In the genomic region with DNA sequence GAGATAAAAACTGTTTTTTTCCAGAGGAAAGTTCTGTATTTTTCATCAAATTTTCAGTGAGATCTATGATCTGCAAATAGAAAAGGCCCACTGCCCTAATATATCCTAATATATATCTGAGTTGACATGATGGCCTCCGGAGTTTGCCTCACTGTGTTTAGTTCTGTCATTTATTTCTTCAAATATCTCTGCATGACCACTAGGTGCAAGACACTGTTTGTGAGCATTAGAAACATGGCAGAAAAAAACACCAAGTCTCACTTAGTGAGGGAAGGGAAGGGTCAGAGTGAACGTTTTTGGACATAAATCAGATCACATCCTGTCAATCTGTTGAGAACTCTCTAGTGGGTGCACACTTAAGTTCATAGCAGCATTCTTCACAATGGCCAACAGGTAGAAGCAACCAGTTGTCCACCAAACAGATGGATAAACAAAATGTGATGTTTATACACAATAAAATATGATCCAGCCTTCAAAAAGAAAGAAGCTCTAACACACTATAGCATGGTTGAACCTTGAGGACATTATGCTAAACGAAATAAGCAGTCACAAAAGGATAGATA, we compare ENCODE assay signal across 20 cellular contexts. TPM values are rescaled to one million over a fixed set of nuclear protein-coding genes. Genes with fewer than 3 reads are reported as not detected.
DNase-seq lines count a peak whose midpoint lies in the region; ATAC-seq and TF ChIP-seq lines count a peak whose summit lies in the region.
"Had no signal": no experiment of that assay in that cellular context is flagged by ENCODE, and none has a peak within 500 bp of the region (broad histone marks: within the 10 kb centered on the region; RNA-seq: fewer than 3 reads in every experiment).

No MANE protein-coding gene starts in this region.

- H3K4me3 Mint-ChIP-seq in neural crest cell: no peak overlapping the region
- H3K4me3 Mint-ChIP-seq in activated naive CD4-positive, alpha-beta T cell treated with anti-CD3 and anti-CD28 coated beads for 36 hours: no peak overlapping the region
- H3K4me3 Mint-ChIP-seq: CD8-positive, alpha-beta memory T cell; central memory CD8-positive, alpha-beta T cell; IgD-negative memory B cell; stimulated activated memory B cell treated with anti-CD40 and anti-IgM and Interleukin-4, amounts not matched to agents 10 μg/mL and 1 μg/mL and 100 μg/mL, for 72 hours had no signal

- H3K56ac ChIP-seq in IMR-90 (ENCODE audit: extremely low read depth, insufficient read depth, low read length): no peak overlapping the region

- no peak overlapping the region for H3K27ac ChIP-seq in IMR-90 (ENCODE audit: insufficient read depth, low read length)
- H3K27ac ChIP-seq: adrenal gland, thoracic aorta had no signal

- H3K4me2 ChIP-seq in IMR-90 (ENCODE audit: low read depth, low read length): no peak overlapping the region

- no peak overlapping the region for H2BK5ac ChIP-seq in IMR-90 (ENCODE audit: low read depth, low read length, poor library complexity, severe bottlenecking)

- dilution Hi-C loops in IMR-90 (cut with HindIII; ENCODE audit: low sequenced_read_pairs, unreplicated experiment): no loop called here

- in situ Hi-C loops in IMR-90 (cut with MboI; ENCODE audit: low sequenced_read_pairs): no loop called here

- TF ChIP-seq POLR2A in IMR-90 (IDR thresholded peaks at IDR 0.05; ENCODE audit: low read depth, low read length): no peak

- TF ChIP-seq RAD21 in IMR-90 (IDR thresholded peaks at IDR 0.05; ENCODE audit: low read length): no peak

- 0 out of 2 replicates have a peak overlapping the region, but pooled peaks have one; percentile 13 for H4K91ac ChIP-seq in IMR-90 (ENCODE audit: insufficient read depth, low read depth, low read length)

- TF ChIP-seq CTCF in IMR-90 (conservative IDR thresholded peaks at IDR 0.05; ENCODE audit: low read depth, low read length) (peak; percentile 9; the same call in 1 of the 2 replicates), cardiac fibroblast (IDR thresholded peaks at IDR 0.05; ENCODE audit: low read depth, low read length) (peak; percentile 25), neural crest cell (conservative IDR thresholded peaks at IDR 0.05) (peak; percentile 22)

- peak overlapping the region; percentile 38; the same call in 1 of the 2 replicates for H3K14ac ChIP-seq in IMR-90 (replicated peaks; ENCODE audit: low read depth, low read length)

- peak overlapping the region; percentile 61; the same call in 1 of the 3 replicates for H2BK15ac ChIP-seq in IMR-90 (ENCODE audit: low read depth, low read length)

- H3K27me3 Mint-ChIP-seq in neural crest cell (ENCODE audit: low read depth): no peaks in the 10 kb centered on the region
- no peaks in the 10 kb centered on the region for H3K27me3 Mint-ChIP-seq in activated naive CD4-positive, alpha-beta T cell treated with anti-CD3 and anti-CD28 coated beads for 36 hours (ENCODE audit: low read depth)
- H3K27me3 Mint-ChIP-seq: CD8-positive, alpha-beta memory T cell; central memory CD8-positive, alpha-beta T cell; IgD-negative memory B cell; stimulated activated memory B cell treated with anti-CD40 and anti-IgM and Interleukin-4, amounts not matched to agents 10 μg/mL and 1 μg/mL and 100 μg/mL, for 72 hours had no signal

- H3K27ac Mint-ChIP-seq in neural crest cell (ENCODE audit: unreplicated experiment): no peak overlapping the region
- H3K27ac Mint-ChIP-seq in activated naive CD4-positive, alpha-beta T cell treated with anti-CD3 and anti-CD28 coated beads for 36 hours: no peak overlapping the region
- H3K27ac Mint-ChIP-seq: CD8-positive, alpha-beta memory T cell; IgD-negative memory B cell; stimulated activated memory B cell treated with anti-CD40 and anti-IgM and Interleukin-4, amounts not matched to agents 10 μg/mL and 1 μg/mL and 100 μg/mL, for 72 hours had no signal

- CTCF ChIA-PET in IMR-90 (lab: Yijun Ruan, JAX): no interaction called here
- CTCF ChIA-PET in activated naive CD4-positive, alpha-beta T cell treated with anti-CD3 and anti-CD28 coated beads for 36 hours (lab: Charles Lee): no interaction called here

- no peak overlapping the region for H4K5ac ChIP-seq in IMR-90 (ENCODE audit: low read depth, low read length)

- 83% methylated on average over 1 of the region's 3 CpGs; no CpG with 5 or more reads in 1 of the 2 experiments for WGBS in IMR-90 (ENCODE audit: extremely low coverage in 2 of 2, insufficient read length in 1 of 2), 2 experiments

- DNase-seq in ELR (ENCODE audit: low read depth) (peak; percentile 34), IMR-90 (no peak), cardiac fibroblast (ENCODE audit: low read depth in 2 of 2) (no peak), neural crest cell (ENCODE audit: low read depth, low spot score) (no peak)
- DNase-seq in stimulated activated naive CD8-positive, alpha-beta T cell treated with anti-CD3 and anti-CD28 coated beads, Interleukin-15, Interleukin-2, amounts not matched to agents 100 U/mL and 50 U/mL, for 24 hours: no peak
- no peak for DNase-seq in stimulated activated CD4-positive, alpha-beta T cell treated with anti-CD3 and anti-CD28 coated beads, Interleukin-15, amount 100 ng/mL, for 24 hours
- no peak for DNase-seq in activated naive CD4-positive, alpha-beta T cell treated with anti-CD3 and anti-CD28 coated beads for 36 hours
- DNase-seq: activated CD4-positive, alpha-beta T cell treated with anti-CD3 and anti-CD28 coated beads, Interleukin-2, amount 50 U/mL, for 1 hour; activated gamma-delta T cell; adrenal gland; CD8-positive, alpha-beta memory T cell; effector CD8-positive, alpha-beta T cell; NCI-H2029; NK-92 treated with Interleukin-12 subunit alpha and Interleukin-12 subunit beta, amount 100 ng/mL, for 24 hours had no signal

- no peak for ATAC-seq in IMR-90 (ENCODE audit: low read depth)
- no peak for ATAC-seq in stimulated activated naive CD8-positive, alpha-beta T cell treated with anti-CD3 and anti-CD28 coated beads, Interleukin-15, Interleukin-2, amounts not matched to agents 100 U/mL and 50 U/mL, for 24 hours
- ATAC-seq: sciatic nerve; stimulated activated memory B cell treated with anti-CD40 and anti-IgM and Interleukin-4, amounts not matched to agents 10 μg/mL and 1 μg/mL and 100 μg/mL, for 72 hours had no signal

- H3K27me3 ChIP-seq in IMR-90 (ENCODE audit: control insufficient read depth, insufficient read depth, low read length): no peaks in the 10 kb centered on the region
- H3K27me3 ChIP-seq: adrenal gland had no signal

- H3K36me3 ChIP-seq in IMR-90 (ENCODE audit: control insufficient read depth, insufficient read depth, low read length): no peaks in the 10 kb centered on the region
- H3K36me3 ChIP-seq: adrenal gland, thoracic aorta had no signal

- no peak overlapping the region for H3K9ac ChIP-seq in IMR-90 (ENCODE audit: low read depth, low read length)

- no peaks in the 10 kb centered on the region for H3K9me3 ChIP-seq in IMR-90 (ENCODE audit: control insufficient read depth, insufficient read depth, low read length)
- H3K9me3 ChIP-seq: adrenal gland, thoracic aorta had no signal

- BruUV-seq in IMR-90 (replicated peaks; lab: Mats Ljungman, UMichigan): no TSS peak

- peaks cover 5% of the 10 kb centered on the region for H3K9me1 ChIP-seq in IMR-90 (ENCODE audit: insufficient read depth, low read length)

- H3K4me3 ChIP-seq in IMR-90 (ENCODE audit: insufficient read depth, low read depth, low read length) (no peak overlapping the region), cardiac fibroblast (replicated peaks in 1 of 2; ENCODE audit: low read depth in 2 of 2, low read length in 2 of 2) (no peak overlapping the region)
- H3K4me3 ChIP-seq: adrenal gland, lung, thoracic aorta had no signal

- H4K20me1 ChIP-seq in IMR-90 (ENCODE audit: insufficient read depth, low read length): no peaks in the 10 kb centered on the region; the same call in 1 of the 2 replicates

- peak overlapping the region; percentile 12; the same call in 1 of the 2 replicates for H3K18ac ChIP-seq in IMR-90 (ENCODE audit: low read depth, low read length)

- H3K79me1 ChIP-seq in IMR-90 (ENCODE audit: low read depth in 1 of 2, low read length in 2 of 2): peaks cover 27 to 57% of the 10 kb centered on the region in 2 experiments

- no peak overlapping the region for H2BK120ac ChIP-seq in IMR-90 (ENCODE audit: low read depth, low read length)

- H2AFZ ChIP-seq in IMR-90 (replicated peaks; ENCODE audit: low read length, poor library complexity): no peak overlapping the region

- no peak overlapping the region for H2AK9ac ChIP-seq in IMR-90 (replicated peaks; ENCODE audit: low read depth, low read length, poor library complexity)

- no peaks in the 10 kb centered on the region for H3K36me3 Mint-ChIP-seq in neural crest cell (ENCODE audit: low read depth)
- H3K36me3 Mint-ChIP-seq in activated naive CD4-positive, alpha-beta T cell treated with anti-CD3 and anti-CD28 coated beads for 36 hours (ENCODE audit: low read depth): no peaks in the 10 kb centered on the region
- H3K36me3 Mint-ChIP-seq: CD8-positive, alpha-beta memory T cell; IgD-negative memory B cell; stimulated activated memory B cell treated with anti-CD40 and anti-IgM and Interleukin-4, amounts not matched to agents 10 μg/mL and 1 μg/mL and 100 μg/mL, for 72 hours had no signal

- no peak overlapping the region for H3K23ac ChIP-seq in IMR-90 (ENCODE audit: low read depth, low read length)

- no peak overlapping the region for H3K4ac ChIP-seq in IMR-90 (ENCODE audit: low read depth, low read length)

- peak overlapping the region; percentile 23; the same call in 1 of the 2 replicates for H2AK5ac ChIP-seq in IMR-90 (ENCODE audit: low read depth, low read length)

- H3K9me3 Mint-ChIP-seq in neural crest cell: no peaks in the 10 kb centered on the region
- H3K9me3 Mint-ChIP-seq in activated naive CD4-positive, alpha-beta T cell treated with anti-CD3 and anti-CD28 coated beads for 36 hours: no peaks in the 10 kb centered on the region
- H3K9me3 Mint-ChIP-seq: CD8-positive, alpha-beta memory T cell; central memory CD8-positive, alpha-beta T cell; IgD-negative memory B cell; stimulated activated memory B cell treated with anti-CD40 and anti-IgM and Interleukin-4, amounts not matched to agents 10 μg/mL and 1 μg/mL and 100 μg/mL, for 72 hours had no signal

- H3K4me1 Mint-ChIP-seq in neural crest cell: peaks cover 4% of the 10 kb centered on the region
- peaks cover 5% of the 10 kb centered on the region for H3K4me1 Mint-ChIP-seq in activated naive CD4-positive, alpha-beta T cell treated with anti-CD3 and anti-CD28 coated beads for 36 hours (ENCODE audit: low read depth)
- H3K4me1 Mint-ChIP-seq: CD8-positive, alpha-beta memory T cell; central memory CD8-positive, alpha-beta T cell; IgD-negative memory B cell; stimulated activated memory B cell treated with anti-CD40 and anti-IgM and Interleukin-4, amounts not matched to agents 10 μg/mL and 1 μg/mL and 100 μg/mL, for 72 hours had no signal

- H3K4me1 ChIP-seq in IMR-90 (ENCODE audit: control insufficient read depth, insufficient read depth, low read length): peaks cover 22% of the 10 kb centered on the region

- POLR2A ChIA-PET in IMR-90 (lab: Charles Lee; ENCODE audit: unreplicated experiment): no interaction called here

- H4K8ac ChIP-seq in IMR-90 (ENCODE audit: low read depth in 2 of 2, low read length in 2 of 2): 0 out of 4 replicates have a peak overlapping the region, but pooled peaks of 1 of the 2 experiments have one; percentile 8

- no peak overlapping the region; the same call in 1 of the 2 replicates for H2BK20ac ChIP-seq in IMR-90 (ENCODE audit: low read depth, low read length)

- intact Hi-C loops in IMR-90 (cut with micrococcal nuclease): no loop called here
- intact Hi-C loops in activated naive CD4-positive, alpha-beta T cell treated with anti-CD3 and anti-CD28 coated beads for 36 hours (cut with micrococcal nuclease): no loop called here

RNA-seq across cellular contexts. Expression of gene SPIRE1, which starts 53.4 kb away (rescaled TPM):
- total RNA-seq in IMR-90 (2012; rRNA removed) (28.3 and 31.4 TPM in 2 replicates), neural crest cell (34.9 and 40.5 TPM in 2 replicates)
- polyA plus RNA-seq in IMR-90 (2012; rRNA removed): 10.9 and 11.6 TPM in 2 replicates
- 3.9 and 8.2 TPM in 2 replicates for polyA plus RNA-seq in IMR-90 (2012; cell fraction: cytosol; rRNA removed)
- polyA plus RNA-seq in IMR-90 (2012; cell fraction: nucleus; rRNA removed; ENCODE audit: low replicate concordance): 6.4 and 38.7 TPM in 2 replicates
- 1 to 10 TPM; 1.3 to 1.7 TPM for total RNA-seq in activated naive CD4-positive, alpha-beta T cell treated with anti-CD3 and anti-CD28 coated beads for 36 hours

Comparison
In these comparisons a context has a peak if more than half of its experiments do, and no peak if none do; other contexts are left out.
1. RNA of gene SPIRE1, which starts 53.4 kb away (total RNA-seq): 34.9 to 40.5 TPM in neural crest cell and 28.3 to 31.4 TPM in IMR-90; 1.3 to 1.7 TPM in activated naive CD4-positive, alpha-beta T cell treated with anti-CD3 and anti-CD28 coated beads for 36 hours; every median in the first group is over 10 times any median in the second.
2. Peak in every context shown above with its lines, with median percentiles within 50 percentile points of each other: CTCF ChIP-seq.